Comparison of ENCODE assay signal across 27 cellular contexts in the genomic region with DNA sequence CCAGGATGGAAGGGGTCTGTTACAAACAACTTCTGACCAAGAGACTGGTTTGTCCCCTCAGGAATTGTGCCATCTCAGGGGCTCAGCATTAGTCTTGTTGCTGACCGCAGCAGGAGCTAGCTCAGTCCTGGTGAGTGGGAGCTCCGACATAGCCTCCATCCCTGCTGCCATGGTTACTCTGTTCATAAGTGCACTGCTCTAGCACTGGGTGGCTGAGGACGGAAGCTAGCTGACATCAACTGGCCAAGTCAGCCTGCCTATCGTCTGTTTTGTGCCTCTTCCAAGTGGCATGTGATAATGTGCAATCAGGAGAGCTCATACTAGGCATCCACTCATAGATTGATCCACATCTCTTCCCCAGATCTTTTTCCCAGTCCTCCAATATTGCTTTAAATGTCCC. TPM values are rescaled to one million over a fixed set of nuclear protein-coding genes. Genes with fewer than 3 reads are reported as not detected.
DNase-seq lines count a peak whose midpoint lies in the region; ATAC-seq, FAIRE-seq and TF ChIP-seq lines count a peak whose summit lies in the region.
"Had no signal": no experiment of that assay in that cellular context is flagged by ENCODE, and none has a peak within 500 bp of the region (broad histone marks: within the 10 kb centered on the region; RNA-seq: fewer than 3 reads in every experiment).

No MANE protein-coding gene starts in this region.

- H4K20me1 ChIP-seq in K562 (replicated peaks; ENCODE audit: control insufficient read depth, insufficient read depth, low read length), result no peaks in the 10 kb centered on the region
- H4K20me1 ChIP-seq: BLaER1 treated with 17β-estradiol and CSF1 and Interleukin-3, amounts not matched to agents 10 nM and 100 nM had no signal

- no peak for FAIRE-seq in K562 (lab: Jason Lieb, UNC)
- FAIRE-seq: A549, D721Med, GM12878, GM19239 had no signal

- no peak for DNase-seq in heart right ventricle
- no peak for DNase-seq in Right ventricle myocardium superior
- no peak for DNase-seq in K562 (ENCODE audit: extremely low read depth in 1 of 4, low spot score in 3 of 4)
- DNase-seq in esophagus muscularis mucosa (ENCODE audit: extremely low spot score), result peak; percentile 66
- no peak for DNase-seq in stimulated activated effector memory CD8-positive, alpha-beta T cell treated with anti-CD3 and anti-CD28 coated beads, Interleukin-12 subunit alpha, Interleukin-12 subunit beta, amount 100 ng/mL, for 72 hours (ENCODE audit: low spot score in 2 of 2)
- DNase-seq in activated naive CD8-positive, alpha-beta T cell treated with anti-CD3 and anti-CD28 coated beads, Interleukin-2, amount 50 U/mL, for 24 hours, result no peak
- no peak for DNase-seq in foreskin melanocyte
- DNase-seq: 8988T; ACHN; AML-193; BE2C; CD4-positive, alpha-beta T cell; CD8-positive, alpha-beta memory T cell; DMS 273 treated with DMSO at 0.1 percent for 48 hours; DMS79; EL; GDM1; GM23248; H9 had no signal

- TF ChIP-seq EP300 in K562 (IDR thresholded peaks at IDR 0.05; ENCODE audit: low read length) (no peak), esophagus muscularis mucosa (IDR thresholded peaks at IDR 0.05) (no peak)

- no peaks in the 10 kb centered on the region for H3K79me2 ChIP-seq in K562 (ENCODE audit: control insufficient read depth, insufficient read depth, low read length)

- in situ Hi-C loops in K562 (cut with MboI), result no loop called here

- H3K27ac Mint-ChIP-seq in stimulated activated effector memory CD8-positive, alpha-beta T cell treated with anti-CD3 and anti-CD28 coated beads, Interleukin-12 subunit alpha, Interleukin-12 subunit beta, amount 100 ng/mL, for 72 hours, result no peak overlapping the region
- no peak overlapping the region for H3K27ac Mint-ChIP-seq in activated naive CD8-positive, alpha-beta T cell treated with anti-CD3 and anti-CD28 coated beads, Interleukin-2, amount 50 U/mL, for 24 hours
- H3K27ac Mint-ChIP-seq: CD14-positive monocyte; CD4-positive, alpha-beta T cell; H9 had no signal

- TF ChIP-seq RAD21 in K562 (CRISPR knock-in tag; conservative IDR thresholded peaks at IDR 0.05 in 1 of 2, IDR thresholded peaks at IDR 0.05 in 1 of 2), result no peak

- CTCF ChIA-PET in K562 (lab: Yijun Ruan, JAX; ENCODE audit: low intra/inter-chr PET ratio), result no interaction called here

- H3K27me3 ChIP-seq in heart right ventricle (peaks cover 0 to 6% (median 0%) of the 10 kb centered on the region in 7 donors), K562 (ENCODE audit: control insufficient read depth in 2 of 2, insufficient read depth in 2 of 2, low read length in 2 of 2) (peaks cover 0 to 7% of the 10 kb centered on the region in 2 experiments; a peak in 2 of 5 replicates), esophagus muscularis mucosa (no peaks in the 10 kb centered on the region)
- H3K27me3 ChIP-seq: BE2C; BLaER1 treated with 17β-estradiol and CSF1 and Interleukin-3, amounts not matched to agents 10 nM and 100 nM had no signal

- H3K9ac ChIP-seq in K562 (ENCODE audit: insufficient read depth in 1 of 2, low read depth in 2 of 2, low read length in 2 of 2), result peak overlapping the region in 1 of 2 experiments; percentile 17; a peak in 1 of 4 replicates
- H3K9ac ChIP-seq: BLaER1 treated with 17β-estradiol and CSF1 and Interleukin-3, amounts not matched to agents 10 nM and 100 nM; GM23248 had no signal

- no peak overlapping the region for H3K4me2 ChIP-seq in K562 (ENCODE audit: insufficient read depth, low read length)
- H3K4me2 ChIP-seq: A549; BLaER1 treated with 17β-estradiol and CSF1 and Interleukin-3, amounts not matched to agents 10 nM and 100 nM had no signal

- H3K27me3 Mint-ChIP-seq in activated naive CD8-positive, alpha-beta T cell treated with anti-CD3 and anti-CD28 coated beads, Interleukin-2, amount 50 U/mL, for 24 hours, result peaks cover 7% of the 10 kb centered on the region

- 60 to 85% methylated on average over 4 of the region's 4 CpGs for WGBS in heart right ventricle, 2 donors
- WGBS in K562 (ENCODE audit: insufficient coverage, low coverage, missing lambda C conversion rate), result 3% methylated on average over 4 of the region's 4 CpGs
- WGBS in esophagus muscularis mucosa, result 75% methylated on average over 4 of the region's 4 CpGs

- H3K4me1 Mint-ChIP-seq in stimulated activated effector memory CD8-positive, alpha-beta T cell treated with anti-CD3 and anti-CD28 coated beads, Interleukin-12 subunit alpha, Interleukin-12 subunit beta, amount 100 ng/mL, for 72 hours, result no peaks in the 10 kb centered on the region
- no peaks in the 10 kb centered on the region for H3K4me1 Mint-ChIP-seq in activated naive CD8-positive, alpha-beta T cell treated with anti-CD3 and anti-CD28 coated beads, Interleukin-2, amount 50 U/mL, for 24 hours
- H3K4me1 Mint-ChIP-seq: CD14-positive monocyte; CD8-positive, alpha-beta memory T cell; H9 had no signal

- BruUV-seq in K562 (replicated peaks; lab: Mats Ljungman, UMichigan), result no TSS peak

- H3K9me3 Mint-ChIP-seq in stimulated activated effector memory CD8-positive, alpha-beta T cell treated with anti-CD3 and anti-CD28 coated beads, Interleukin-12 subunit alpha, Interleukin-12 subunit beta, amount 100 ng/mL, for 72 hours, result no peaks in the 10 kb centered on the region
- H3K9me3 Mint-ChIP-seq in activated naive CD8-positive, alpha-beta T cell treated with anti-CD3 and anti-CD28 coated beads, Interleukin-2, amount 50 U/mL, for 24 hours, result no peaks in the 10 kb centered on the region
- H3K9me3 Mint-ChIP-seq: CD14-positive monocyte; CD4-positive, alpha-beta T cell; CD8-positive, alpha-beta memory T cell had no signal

- H3K36me3 ChIP-seq in heart right ventricle (no peaks in the 10 kb centered on the region), K562 (ENCODE audit: control insufficient read depth, insufficient read depth, low read length) (no peaks in the 10 kb centered on the region), esophagus muscularis mucosa (no peaks in the 10 kb centered on the region)
- H3K36me3 ChIP-seq: BE2C; BLaER1 treated with 17β-estradiol and CSF1 and Interleukin-3, amounts not matched to agents 10 nM and 100 nM had no signal

- H3K9me3 ChIP-seq in heart right ventricle, result peaks cover 0 to 4% (median 0%) of the 10 kb centered on the region in 11 donors
- H3K9me3 ChIP-seq in K562 (replicated peaks; ENCODE audit: control insufficient read depth, insufficient read depth, low read depth, low read length), result no peaks in the 10 kb centered on the region
- peaks cover 0 to 2% (median 0%) of the 10 kb centered on the region in 4 donors for H3K9me3 ChIP-seq in esophagus muscularis mucosa
- H3K9me3 ChIP-seq: A549, BE2C had no signal

- H3K4me1 ChIP-seq in heart right ventricle (peaks cover 0 to 40% (median 17%) of the 10 kb centered on the region in 9 donors), K562 (replicated peaks in 1 of 2; ENCODE audit: control insufficient read depth in 2 of 2, insufficient read depth in 2 of 2, low read length in 2 of 2) (no peaks in the 10 kb centered on the region), esophagus muscularis mucosa (no peaks in the 10 kb centered on the region)
- H3K4me1 ChIP-seq: BE2C; BLaER1 treated with 17β-estradiol and CSF1 and Interleukin-3, amounts not matched to agents 10 nM and 100 nM had no signal

- intact Hi-C loops in heart right ventricle (cut with DNase I) (no loop called here), Right ventricle myocardium superior (cut with DNase I) (no loop called here), K562 (cut with micrococcal nuclease) (no loop called here), esophagus muscularis mucosa (cut with DNase I) (no loop called here)

- ATAC-seq in heart right ventricle, result no peak
- ATAC-seq in Right ventricle myocardium superior (ENCODE audit: poor library complexity), result no peak
- ATAC-seq in K562, result peak; percentile 36; the same call in 1 of the 3 replicates
- peak; percentile 20 for ATAC-seq in stimulated activated effector memory CD8-positive, alpha-beta T cell treated with anti-CD3 and anti-CD28 coated beads, Interleukin-12 subunit alpha, Interleukin-12 subunit beta, amount 100 ng/mL, for 72 hours
- ATAC-seq in activated naive CD8-positive, alpha-beta T cell treated with anti-CD3 and anti-CD28 coated beads, Interleukin-2, amount 50 U/mL, for 24 hours, result no peak
- ATAC-seq: GM12878, HCT116 had no signal

- POLR2A ChIA-PET in K562 (lab: Yijun Ruan, JAX), result no interaction called here

- no peak for TF ChIP-seq POLR2A in K562 (conservative IDR thresholded peaks at IDR 0.05)
- TF ChIP-seq POLR2A in esophagus muscularis mucosa (IDR thresholded peaks at IDR 0.05; ENCODE audit: low read depth), result no peak

- H2AFZ ChIP-seq in K562 (ENCODE audit: low read depth, low read length), result no peak overlapping the region
- H2AFZ ChIP-seq: GM23248 had no signal

- peak overlapping the region in 7 of 10 donors; percentile 2 to 78 (median 49) for H3K27ac ChIP-seq in heart right ventricle
- no peak overlapping the region for H3K27ac ChIP-seq in K562 (ENCODE audit: extremely low read depth, low read depth, low read length)
- no peak overlapping the region for H3K27ac ChIP-seq in esophagus muscularis mucosa (replicated peaks in 1 of 4)
- H3K27ac ChIP-seq: A549; BLaER1 treated with 17β-estradiol and CSF1 and Interleukin-3, amounts not matched to agents 10 nM and 100 nM; GM23248 had no signal

- no peak overlapping the region for H3K4me3 ChIP-seq in heart right ventricle
- no peak overlapping the region for H3K4me3 ChIP-seq in K562
- no peak overlapping the region for H3K4me3 ChIP-seq in esophagus muscularis mucosa
- H3K4me3 ChIP-seq: A549; BLaER1 treated with 17β-estradiol and CSF1 and Interleukin-3, amounts not matched to agents 10 nM and 100 nM; GM12878; GM23248 had no signal

- TF ChIP-seq CTCF in heart right ventricle (IDR thresholded peaks at IDR 0.05), result no peak
- TF ChIP-seq CTCF in K562 (IDR thresholded peaks at IDR 0.05 in 2 of 3, conservative IDR thresholded peaks at IDR 0.05 in 1 of 3; ENCODE audit: insufficient read depth in 2 of 3, low read depth in 1 of 3, low read length in 3 of 3), result no peak
- no peak for TF ChIP-seq CTCF in esophagus muscularis mucosa (IDR thresholded peaks at IDR 0.05)

- no peaks in the 10 kb centered on the region for H3K36me3 Mint-ChIP-seq in stimulated activated effector memory CD8-positive, alpha-beta T cell treated with anti-CD3 and anti-CD28 coated beads, Interleukin-12 subunit alpha, Interleukin-12 subunit beta, amount 100 ng/mL, for 72 hours
- H3K36me3 Mint-ChIP-seq in activated naive CD8-positive, alpha-beta T cell treated with anti-CD3 and anti-CD28 coated beads, Interleukin-2, amount 50 U/mL, for 24 hours (ENCODE audit: low read depth), result no peaks in the 10 kb centered on the region
- H3K36me3 Mint-ChIP-seq: CD14-positive monocyte had no signal

- no peak overlapping the region for H3K4me3 Mint-ChIP-seq in stimulated activated effector memory CD8-positive, alpha-beta T cell treated with anti-CD3 and anti-CD28 coated beads, Interleukin-12 subunit alpha, Interleukin-12 subunit beta, amount 100 ng/mL, for 72 hours
- H3K4me3 Mint-ChIP-seq in activated naive CD8-positive, alpha-beta T cell treated with anti-CD3 and anti-CD28 coated beads, Interleukin-2, amount 50 U/mL, for 24 hours, result no peak overlapping the region
- H3K4me3 Mint-ChIP-seq: CD14-positive monocyte; CD4-positive, alpha-beta T cell; CD8-positive, alpha-beta memory T cell; H9 had no signal

- H3K9me1 ChIP-seq in K562 (ENCODE audit: control insufficient read depth, insufficient read depth, low read length), result no peaks in the 10 kb centered on the region

RNA-seq across cellular contexts. Expression of a gene that starts 7.5 kb away (rescaled TPM):
- total RNA-seq in heart right ventricle, result under 1 TPM in 2 of 10 donors, not detected in 8; 0.08 to 0.17 TPM
- polyA plus RNA-seq in heart right ventricle, result not detected
- total RNA-seq in Right ventricle myocardium superior, result not detected
- not detected in 2 replicates for total RNA-seq in K562 (2011; cell fraction: chromatin; rRNA removed; ENCODE audit: low replicate concordance)
- not detected in 2 replicates for total RNA-seq in K562 (2011; cell fraction: nucleolus; rRNA removed)
- not detected in 2 replicates for total RNA-seq in K562 (2011; cell fraction: nucleoplasm; rRNA removed)
- total RNA-seq in K562 (2014; rRNA removed), result not detected in 2 replicates
- total RNA-seq in K562 (2014; rRNA removed; fragmentation: Illumina TruSeq; extraction: Trizol), result not detected in 2 replicates
- total RNA-seq in K562 (2015; rRNA removed; fragmentation: Illumina TruSeq; extraction: Trizol), result not detected in 2 replicates
- total RNA-seq in K562 (2021), result not detected in 2 replicates
- not detected in 2 replicates for polyA plus RNA-seq in K562 (2011; rRNA removed)
- polyA plus RNA-seq in K562 (2011; cell fraction: cytosol; rRNA removed), result 0.01 TPM in 1 of 2 replicates, not detected in the other
- polyA plus RNA-seq in K562 (2011; cell fraction: nucleus; rRNA removed), result not detected in 2 replicates
- polyA plus RNA-seq in K562 (2012), result not detected in 2 replicates
- polyA plus RNA-seq in K562 (2014; fragmentation: Illumina TruSeq; extraction: Trizol), result not detected in 2 replicates
- polyA plus RNA-seq in K562 (2014; fragmentation: Nextera tagmentation; extraction: Ambion mirVana), result not detected
- polyA plus RNA-seq in K562 (2014; rRNA removed), result 0.03 TPM in 1 of 2 replicates, not detected in the other
- not detected in 2 replicates for polyA minus RNA-seq in K562 (2011; rRNA and poly(A)+ RNA removed)
- not detected in 2 replicates for polyA minus RNA-seq in K562 (2011; cell fraction: cytosol; rRNA and poly(A)+ RNA removed)
- not detected in 2 replicates for polyA minus RNA-seq in K562 (2011; cell fraction: nucleus; rRNA and poly(A)+ RNA removed)
- total RNA-seq in esophagus muscularis mucosa, result not detected
- total RNA-seq: CD4-positive, alpha-beta T cell; CD8-positive, alpha-beta memory T cell; GM12878; GM23248; H4; H9 had no signal
- polyA plus RNA-seq: CD14-positive monocyte; CD8-positive, alpha-beta memory T cell; GM23248 had no signal

Comparison
In these comparisons a context has a peak if more than half of its experiments do, and no peak if none do; other contexts are left out.
1. ATAC-seq: peak in K562 (single experiment) and stimulated activated effector memory CD8-positive, alpha-beta T cell treated with anti-CD3 and anti-CD28 coated beads, Interleukin-12 subunit alpha, Interleukin-12 subunit beta, amount 100 ng/mL, for 72 hours (single experiment); none in heart right ventricle (0 of 8), Right ventricle myocardium superior (single experiment) and activated naive CD8-positive, alpha-beta T cell treated with anti-CD3 and anti-CD28 coated beads, Interleukin-2, amount 50 U/mL, for 24 hours (single experiment).
2. H3K27ac ChIP-seq: peak in heart right ventricle (7 of 10); none in K562 (single experiment) and esophagus muscularis mucosa (0 of 4).